Comparison of ENCODE assay signal across 8 cellular contexts in genomic region chr11:69642549-69642912, GRCh38. TPM values are rescaled to one million over a fixed set of nuclear protein-coding genes. Genes with fewer than 3 reads are reported as not detected.
A peak's percentile ranks its signal among the peaks of the same experiment; 100 is the strongest.
DNase-seq lines count a peak whose midpoint lies in the region; ATAC-seq and TF ChIP-seq lines count a peak whose summit lies in the region.

No MANE protein-coding gene starts in this region.

- peaks cover 31% of the 10 kb centered on the region for H3K4me1 ChIP-seq in neural progenitor cell

- peaks cover 56% of the 10 kb centered on the region for H4K20me1 ChIP-seq in neural progenitor cell (ENCODE audit: low read depth)

- peak overlapping the region; percentile 80 for H3K9ac ChIP-seq in neural progenitor cell

- H3K27me3 ChIP-seq in neural progenitor cell: peaks cover 6% of the 10 kb centered on the region

- H3K27ac ChIP-seq in neural progenitor cell: no peak overlapping the region

- CTCF ChIA-PET in activated CD4-positive, alpha-beta T cell treated with anti-CD3 and anti-CD28 coated beads, Interleukin-2, amount 10 ng/mL, durations not matched to agents 7 days and 5 days (lab: Charles Lee): interaction anchor here (1.0 to 2.2 kb wide), 6 partner anchors 13 to 542 kb away, joined by 3 to 7 read pairs (median 4); no protein-coding TSS in a partner anchor

- peak; percentile 49 for DNase-seq in activated CD4-positive, alpha-beta T cell treated with anti-CD3 and anti-CD28 coated beads, Interleukin-2, amount 10 ng/mL, durations not matched to agents 7 days and 5 days
- no peak for DNase-seq in epithelial cell of esophagus (ENCODE audit: low read depth)
- DNase-seq in neural progenitor cell (ENCODE audit: low spot score): peak; percentile 60
- no peak for DNase-seq in GDM1 (lab: John Stamatoyannopoulos, UW)
- no peak for DNase-seq in kidney glomerular epithelial cell (lab: John Stamatoyannopoulos, UW)
- DNase-seq in AML-193 (lab: John Stamatoyannopoulos, UW): no peak
- no peak for DNase-seq in T-helper 9 cell

- peak overlapping the region; percentile 93 for H3K4me2 ChIP-seq in neural progenitor cell

- no peak overlapping the region for H3K27ac Mint-ChIP-seq in activated CD4-positive, alpha-beta T cell treated with anti-CD3 and anti-CD28 coated beads, Interleukin-2, amount 10 ng/mL, durations not matched to agents 7 days and 5 days
- H3K27ac Mint-ChIP-seq in neural progenitor cell: no peak overlapping the region

- no peaks in the 10 kb centered on the region for H3K9me3 Mint-ChIP-seq in activated CD4-positive, alpha-beta T cell treated with anti-CD3 and anti-CD28 coated beads, Interleukin-2, amount 10 ng/mL, durations not matched to agents 7 days and 5 days
- no peaks in the 10 kb centered on the region for H3K9me3 Mint-ChIP-seq in neural progenitor cell

- TF ChIP-seq CTCF in epithelial cell of esophagus (IDR thresholded peaks at IDR 0.05; ENCODE audit: insufficient read depth, low read depth, low read length, missing control alignments) (no peak), neural progenitor cell (IDR thresholded peaks at IDR 0.05) (no peak)

- peaks cover 37% of the 10 kb centered on the region for H3F3A ChIP-seq in neural progenitor cell (ENCODE audit: low read depth)

- ATAC-seq in HG02678 (IDR thresholded peaks at IDR 0.05; ENCODE audit: unreplicated experiment): peak; percentile 15

- H3K36me3 ChIP-seq in neural progenitor cell: no peaks in the 10 kb centered on the region

- POLR2A ChIA-PET in activated CD4-positive, alpha-beta T cell treated with anti-CD3 and anti-CD28 coated beads, Interleukin-2, amount 10 ng/mL, durations not matched to agents 7 days and 5 days (lab: Charles Lee): no interaction called here

- H3K36me3 Mint-ChIP-seq in activated CD4-positive, alpha-beta T cell treated with anti-CD3 and anti-CD28 coated beads, Interleukin-2, amount 10 ng/mL, durations not matched to agents 7 days and 5 days (ENCODE audit: low read depth): no peaks in the 10 kb centered on the region
- H3K36me3 Mint-ChIP-seq in neural progenitor cell: peaks cover 6% of the 10 kb centered on the region

- H3K4me3 Mint-ChIP-seq in activated CD4-positive, alpha-beta T cell treated with anti-CD3 and anti-CD28 coated beads, Interleukin-2, amount 10 ng/mL, durations not matched to agents 7 days and 5 days: peak overlapping the region; percentile 38
- H3K4me3 Mint-ChIP-seq in neural progenitor cell: peak overlapping the region; percentile 81

- H3K9me3 ChIP-seq in neural progenitor cell (ENCODE audit: low read depth): no peaks in the 10 kb centered on the region

- peaks cover 16% of the 10 kb centered on the region for H3K4me1 Mint-ChIP-seq in activated CD4-positive, alpha-beta T cell treated with anti-CD3 and anti-CD28 coated beads, Interleukin-2, amount 10 ng/mL, durations not matched to agents 7 days and 5 days
- peaks cover 31% of the 10 kb centered on the region for H3K4me1 Mint-ChIP-seq in neural progenitor cell

- no peak overlapping the region for H2AFZ ChIP-seq in neural progenitor cell (replicated peaks)

- peaks cover 37% of the 10 kb centered on the region for H3K27me3 Mint-ChIP-seq in activated CD4-positive, alpha-beta T cell treated with anti-CD3 and anti-CD28 coated beads, Interleukin-2, amount 10 ng/mL, durations not matched to agents 7 days and 5 days
- H3K27me3 Mint-ChIP-seq in neural progenitor cell (ENCODE audit: insufficient read depth, low read depth): peaks cover 6% of the 10 kb centered on the region

- H3K79me2 ChIP-seq in neural progenitor cell (ENCODE audit: low read depth): peaks cover 52% of the 10 kb centered on the region

- H3K4me3 ChIP-seq in epithelial cell of esophagus (ENCODE audit: low read length) (peak overlapping the region; percentile 89), neural progenitor cell (peak overlapping the region; percentile 94)

RNA-seq across cellular contexts. Expression of gene CCND1, which starts 1.6 kb away (rescaled TPM):
- under 1 TPM; 0.21 to 0.42 TPM for total RNA-seq in activated CD4-positive, alpha-beta T cell treated with anti-CD3 and anti-CD28 coated beads, Interleukin-2, amount 10 ng/mL, durations not matched to agents 7 days and 5 days
- 85.0 and 94.0 TPM in 2 replicates for total RNA-seq in neural progenitor cell (ENCODE audit: low replicate concordance)

RNA-seq across cellular contexts. Expression of gene LTO1, which starts 32.6 kb away (rescaled TPM):
- 10 to 100 TPM; 30.7 to 34.0 TPM for total RNA-seq in activated CD4-positive, alpha-beta T cell treated with anti-CD3 and anti-CD28 coated beads, Interleukin-2, amount 10 ng/mL, durations not matched to agents 7 days and 5 days
- total RNA-seq in neural progenitor cell (ENCODE audit: low replicate concordance): 11.9 and 21.6 TPM in 2 replicates

Comparison
In these comparisons a context has a peak if more than half of its experiments do, and no peak if none do; other contexts are left out.
1. DNase-seq: peak in activated CD4-positive, alpha-beta T cell treated with anti-CD3 and anti-CD28 coated beads, Interleukin-2, amount 10 ng/mL, durations not matched to agents 7 days and 5 days (single experiment) and neural progenitor cell (single experiment); none in epithelial cell of esophagus (single experiment), GDM1 (single experiment), kidney glomerular epithelial cell (single experiment), AML-193 (0 of 2) and T-helper 9 cell (single experiment).
2. RNA of gene CCND1, which starts 1.6 kb away (total RNA-seq): 85.0 to 94.0 TPM in neural progenitor cell; 0.21 to 0.42 TPM in activated CD4-positive, alpha-beta T cell treated with anti-CD3 and anti-CD28 coated beads, Interleukin-2, amount 10 ng/mL, durations not matched to agents 7 days and 5 days; every median in the first group is over 10 times any median in the second.